ENCODE assay signal across 1 cellular context in the genomic region with DNA sequence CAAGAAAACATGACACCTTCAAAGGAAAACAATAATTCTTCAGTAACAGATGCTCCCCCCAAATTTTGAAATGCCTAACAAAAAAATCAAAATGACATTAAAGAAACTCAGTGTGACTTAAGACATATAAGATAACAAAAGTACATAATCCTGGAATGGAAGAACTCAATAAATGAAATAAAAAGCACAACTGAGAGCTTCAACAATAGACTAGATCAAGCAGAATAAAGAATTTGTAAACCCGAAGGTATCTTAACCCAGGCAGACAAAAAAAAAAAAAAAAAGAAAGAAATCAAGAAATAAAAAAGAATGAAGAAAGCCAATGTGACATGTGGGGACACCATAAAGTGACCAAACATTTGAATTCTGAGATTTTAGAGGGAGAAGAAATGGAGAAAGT.
TF ChIP-seq lines count a peak whose summit lies in the region.

No MANE protein-coding gene starts in this region.

TF ChIP-seq in GM12878, 131 proteins besides CTCF, POLR2A, EP300 and RAD21 (continued from another document):
- TF ChIP-seq REST (IDR thresholded peaks at IDR 0.05; ENCODE audit: low read depth, low read length) (no peak), BCL11A (IDR thresholded peaks at IDR 0.05; ENCODE audit: low read depth, low read length) (no peak), RFX5 (IDR thresholded peaks at IDR 0.05; ENCODE audit: low read depth, low read length) (no peak), ZNF622 (IDR thresholded peaks at IDR 0.05) (no peak), NFYA (IDR thresholded peaks at IDR 0.05; ENCODE audit: borderline replicate concordance, low read depth, low read length) (no peak), ZNF384 (IDR thresholded peaks at IDR 0.05; ENCODE audit: borderline replicate concordance, low read depth, low read length) (no peak), PAX8 (IDR thresholded peaks at IDR 0.05) (no peak), CBX5 (IDR thresholded peaks at IDR 0.05; ENCODE audit: low read depth) (0 out of 2 replicates have a peak, but pooled peaks have one; percentile 45)
